9 cellular contexts compared by ENCODE assay signal in the genomic region with DNA sequence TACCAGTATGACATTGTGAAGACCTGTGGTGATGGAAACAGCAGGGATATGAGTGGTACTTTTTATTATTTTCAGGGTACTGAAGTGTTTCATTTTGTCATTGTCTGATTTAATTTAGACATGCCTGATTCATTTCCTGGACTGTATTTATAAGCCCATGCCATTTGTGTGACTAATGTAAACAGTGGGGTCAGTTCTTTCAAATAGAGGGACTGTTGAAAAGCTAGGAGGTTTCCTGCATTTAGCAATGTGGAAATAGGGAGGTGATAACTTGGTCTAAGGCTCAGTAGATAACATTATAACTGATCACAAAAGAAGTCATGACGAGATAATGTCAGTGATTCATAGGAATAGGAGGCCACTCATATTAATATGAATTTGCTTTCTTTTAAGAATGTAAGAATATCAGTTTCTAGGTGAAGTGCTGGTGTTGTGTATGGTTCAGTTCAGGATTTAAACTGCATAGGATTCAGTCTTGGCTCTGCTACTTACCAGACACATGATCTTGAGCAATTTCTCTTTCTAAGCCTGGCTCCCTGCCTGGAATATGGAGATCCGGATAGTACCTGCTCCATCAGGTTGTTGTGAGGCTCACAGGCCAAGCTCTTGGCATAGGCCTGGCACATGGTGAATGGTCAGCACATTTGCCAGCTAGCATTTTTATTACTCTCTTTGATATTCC. TPM values are rescaled to one million over a fixed set of nuclear protein-coding genes. Genes with fewer than 3 reads are reported as not detected.
DNase-seq lines count a peak whose midpoint lies in the region; ATAC-seq and TF ChIP-seq lines count a peak whose summit lies in the region.
"Had no signal": no experiment of that assay in that cellular context is flagged by ENCODE, and none has a peak within 500 bp of the region (broad histone marks: within the 10 kb centered on the region; RNA-seq: fewer than 3 reads in every experiment).

No MANE protein-coding gene starts in this region.

- H3K4me3 ChIP-seq in CD4-positive, CD25-positive, alpha-beta regulatory T cell (ENCODE audit: low read depth, low read length), result no peak overlapping the region
- no peak overlapping the region for H3K4me3 ChIP-seq in colonic mucosa

- no peak for DNase-seq in CD4-positive, CD25-positive, alpha-beta regulatory T cell
- DNase-seq in M059J (ENCODE audit: low read depth) (peak; percentile 96), colonic mucosa (peak; percentile 75), myocyte (ENCODE audit: low read depth) (peak; percentile 44), NCI-H510A treated with DMSO at 0.1 percent for 48 hours (lab: John Stamatoyannopoulos, UW) (no peak), cerebellum (ENCODE audit: low spot score) (no peak), NCI-H1092 (lab: John Stamatoyannopoulos, UW) (no peak)
- DNase-seq: activated naive CD8-positive, alpha-beta T cell treated with anti-CD3 and anti-CD28 coated beads, Interleukin-2, amount 10 ng/mL, durations not matched to agents 7 days and 5 days had no signal

- peaks cover 4% of the 10 kb centered on the region for H3K36me3 Mint-ChIP-seq in CD4-positive, CD25-positive, alpha-beta regulatory T cell

- ATAC-seq in CD4-positive, CD25-positive, alpha-beta regulatory T cell (ENCODE audit: low read depth in 2 of 2), result no peak
- ATAC-seq in HG03457 (IDR thresholded peaks at IDR 0.05; ENCODE audit: unreplicated experiment), result no peak

- no peak overlapping the region for H3K9ac ChIP-seq in colonic mucosa (ENCODE audit: low read depth in 2 of 2, low read length in 2 of 2)

- H3K36me3 ChIP-seq in CD4-positive, CD25-positive, alpha-beta regulatory T cell (ENCODE audit: control insufficient read depth, insufficient read depth, low read length), result no peaks in the 10 kb centered on the region
- H3K36me3 ChIP-seq in colonic mucosa, result no peaks in the 10 kb centered on the region

- intact Hi-C loops in colonic mucosa (cut with DNase I), result no loop called here

- H3K27ac Mint-ChIP-seq in CD4-positive, CD25-positive, alpha-beta regulatory T cell, result peak overlapping the region; percentile 28 to 63 (median 44)
- H3K27ac Mint-ChIP-seq: activated naive CD8-positive, alpha-beta T cell treated with anti-CD3 and anti-CD28 coated beads, Interleukin-2, amount 10 ng/mL, durations not matched to agents 7 days and 5 days had no signal

- peaks cover 0 to 2% (median 0%) of the 10 kb centered on the region in 7 donors for H3K9me3 Mint-ChIP-seq in CD4-positive, CD25-positive, alpha-beta regulatory T cell

- peaks cover 32% of the 10 kb centered on the region for H3K27me3 Mint-ChIP-seq in CD4-positive, CD25-positive, alpha-beta regulatory T cell
- H3K27me3 Mint-ChIP-seq: activated naive CD8-positive, alpha-beta T cell treated with anti-CD3 and anti-CD28 coated beads, Interleukin-2, amount 10 ng/mL, durations not matched to agents 7 days and 5 days had no signal

- peaks cover 15% of the 10 kb centered on the region for H3K27me3 ChIP-seq in CD4-positive, CD25-positive, alpha-beta regulatory T cell (ENCODE audit: control insufficient read depth, insufficient read depth, low read length)
- H3K27me3 ChIP-seq in colonic mucosa, result no peaks in the 10 kb centered on the region

- peaks cover 10 to 61% (median 29%) of the 10 kb centered on the region in 4 donors for H3K4me1 Mint-ChIP-seq in CD4-positive, CD25-positive, alpha-beta regulatory T cell

- H3K27ac ChIP-seq in CD4-positive, CD25-positive, alpha-beta regulatory T cell (ENCODE audit: insufficient read depth, low read length, poor library complexity, severe bottlenecking), result no peak overlapping the region
- H3K27ac ChIP-seq in colonic mucosa, result no peak overlapping the region

- no peaks in the 10 kb centered on the region for H3K9me3 ChIP-seq in CD4-positive, CD25-positive, alpha-beta regulatory T cell (ENCODE audit: control insufficient read depth in 2 of 2, low read length in 2 of 2)
- H3K9me3 ChIP-seq in colonic mucosa, result no peaks in the 10 kb centered on the region

- TF ChIP-seq CTCF in colonic mucosa (IDR thresholded peaks at IDR 0.05), result no peak

- H3K4me3 Mint-ChIP-seq in CD4-positive, CD25-positive, alpha-beta regulatory T cell, result no peak overlapping the region
- H3K4me3 Mint-ChIP-seq: activated naive CD8-positive, alpha-beta T cell treated with anti-CD3 and anti-CD28 coated beads, Interleukin-2, amount 10 ng/mL, durations not matched to agents 7 days and 5 days had no signal

- H3K4me1 ChIP-seq in CD4-positive, CD25-positive, alpha-beta regulatory T cell (ENCODE audit: control insufficient read depth, insufficient read depth, low read length, poor library complexity, severe bottlenecking), result no peaks in the 10 kb centered on the region
- H3K4me1 ChIP-seq in colonic mucosa, result no peaks in the 10 kb centered on the region

RNA-seq across cellular contexts. Expression of a gene that starts 7.5 kb away (rescaled TPM):
- 10.3 TPM for total RNA-seq in CD4-positive, CD25-positive, alpha-beta regulatory T cell
- polyA plus RNA-seq in CD4-positive, CD25-positive, alpha-beta regulatory T cell, result 1 to 10 TPM; 3.9 to 9.8 (median 6.7) TPM
- total RNA-seq in M059J (2014; rRNA removed; shearing (Covaris generic)), result 1.8 and 2.3 TPM in 2 replicates
- 1 to 10 TPM; 2.8 to 3.5 TPM for total RNA-seq in colonic mucosa
- 0.05 TPM in 1 of 2 replicates, not detected in the other for total RNA-seq in myocyte
- polyA plus RNA-seq in myocyte (2012), result 0.43 TPM
- 3.7 TPM for total RNA-seq in cerebellum

Comparison
In these comparisons a context has a peak if more than half of its experiments do, and no peak if none do; other contexts are left out.
1. DNase-seq: peak in M059J (single experiment), colonic mucosa (single experiment) and myocyte (single experiment); none in CD4-positive, CD25-positive, alpha-beta regulatory T cell (0 of 3), NCI-H510A treated with DMSO at 0.1 percent for 48 hours (single experiment), cerebellum (single experiment) and NCI-H1092 (single experiment).